ENCODE assay signal across 1 cellular context in the genomic region with DNA sequence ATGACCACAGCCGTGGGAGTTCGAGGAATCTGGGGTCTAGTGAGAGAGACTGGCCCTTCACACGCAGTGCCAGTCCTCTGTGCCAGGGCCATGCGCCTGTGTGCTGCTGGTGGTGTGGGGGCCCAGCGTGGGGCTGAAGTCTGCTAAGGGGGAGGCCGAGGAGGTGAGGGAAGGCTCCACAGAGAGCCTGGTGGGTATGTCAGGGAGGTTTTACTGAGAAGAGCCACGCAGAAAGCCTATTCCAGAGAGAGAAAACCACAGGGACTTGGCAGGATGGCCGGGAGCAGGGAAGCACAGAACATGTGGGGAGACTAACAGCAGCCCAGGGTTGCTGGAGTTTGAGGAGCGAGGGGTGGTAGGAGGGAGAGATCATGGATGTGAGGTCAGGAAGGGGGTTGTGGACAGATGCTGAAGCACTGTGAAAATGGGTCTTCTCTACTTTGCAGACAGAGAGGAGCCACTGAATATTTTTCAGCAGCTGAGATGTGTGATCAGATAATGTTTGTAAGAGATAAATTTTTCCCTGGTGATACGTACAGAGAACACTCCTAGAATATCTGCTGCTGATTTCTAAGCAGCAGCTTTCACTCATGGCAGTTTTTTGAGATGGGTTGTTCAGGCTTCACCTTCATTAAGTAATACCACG.
TF ChIP-seq lines count a peak whose summit lies in the region.

No MANE protein-coding gene starts in this region.

TF ChIP-seq in GM23338, 12 proteins besides CTCF, POLR2A, EP300 and RAD21:
- no peak for TF ChIP-seq CREB1 (CRISPR knock-in tag; IDR thresholded peaks at IDR 0.05; ENCODE audit: low read depth)
- TF ChIP-seq JUNB (IDR thresholded peaks at IDR 0.05; ENCODE audit: unreplicated experiment), result no peak
- TF ChIP-seq ZNF331 (CRISPR knock-in tag; IDR thresholded peaks at IDR 0.05; ENCODE audit: low read depth), result no peak
- no peak for TF ChIP-seq NANOG (IDR thresholded peaks at IDR 0.05; ENCODE audit: borderline replicate concordance)
- TF ChIP-seq ZNF114 (CRISPR knock-in tag; IDR thresholded peaks at IDR 0.05), result no peak
- TF ChIP-seq, protein P1, sequence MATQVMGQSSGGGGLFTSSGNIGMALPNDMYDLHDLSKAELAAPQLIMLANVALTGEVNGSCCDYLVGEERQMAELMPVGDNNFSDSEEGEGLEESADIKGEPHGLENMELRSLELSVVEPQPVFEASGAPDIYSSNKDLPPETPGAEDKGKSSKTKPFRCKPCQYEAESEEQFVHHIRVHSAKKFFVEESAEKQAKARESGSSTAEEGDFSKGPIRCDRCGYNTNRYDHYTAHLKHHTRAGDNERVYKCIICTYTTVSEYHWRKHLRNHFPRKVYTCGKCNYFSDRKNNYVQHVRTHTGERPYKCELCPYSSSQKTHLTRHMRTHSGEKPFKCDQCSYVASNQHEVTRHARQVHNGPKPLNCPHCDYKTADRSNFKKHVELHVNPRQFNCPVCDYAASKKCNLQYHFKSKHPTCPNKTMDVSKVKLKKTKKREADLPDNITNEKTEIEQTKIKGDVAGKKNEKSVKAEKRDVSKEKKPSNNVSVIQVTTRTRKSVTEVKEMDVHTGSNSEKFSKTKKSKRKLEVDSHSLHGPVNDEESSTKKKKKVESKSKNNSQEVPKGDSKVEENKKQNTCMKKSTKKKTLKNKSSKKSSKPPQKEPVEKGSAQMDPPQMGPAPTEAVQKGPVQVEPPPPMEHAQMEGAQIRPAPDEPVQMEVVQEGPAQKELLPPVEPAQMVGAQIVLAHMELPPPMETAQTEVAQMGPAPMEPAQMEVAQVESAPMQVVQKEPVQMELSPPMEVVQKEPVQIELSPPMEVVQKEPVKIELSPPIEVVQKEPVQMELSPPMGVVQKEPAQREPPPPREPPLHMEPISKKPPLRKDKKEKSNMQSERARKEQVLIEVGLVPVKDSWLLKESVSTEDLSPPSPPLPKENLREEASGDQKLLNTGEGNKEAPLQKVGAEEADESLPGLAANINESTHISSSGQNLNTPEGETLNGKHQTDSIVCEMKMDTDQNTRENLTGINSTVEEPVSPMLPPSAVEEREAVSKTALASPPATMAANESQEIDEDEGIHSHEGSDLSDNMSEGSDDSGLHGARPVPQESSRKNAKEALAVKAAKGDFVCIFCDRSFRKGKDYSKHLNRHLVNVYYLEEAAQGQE (IDR thresholded peaks at IDR 0.05; ENCODE audit: unreplicated experiment), result no peak
